Comparison of ENCODE assay signal across 1 cellular context in the genomic region with DNA sequence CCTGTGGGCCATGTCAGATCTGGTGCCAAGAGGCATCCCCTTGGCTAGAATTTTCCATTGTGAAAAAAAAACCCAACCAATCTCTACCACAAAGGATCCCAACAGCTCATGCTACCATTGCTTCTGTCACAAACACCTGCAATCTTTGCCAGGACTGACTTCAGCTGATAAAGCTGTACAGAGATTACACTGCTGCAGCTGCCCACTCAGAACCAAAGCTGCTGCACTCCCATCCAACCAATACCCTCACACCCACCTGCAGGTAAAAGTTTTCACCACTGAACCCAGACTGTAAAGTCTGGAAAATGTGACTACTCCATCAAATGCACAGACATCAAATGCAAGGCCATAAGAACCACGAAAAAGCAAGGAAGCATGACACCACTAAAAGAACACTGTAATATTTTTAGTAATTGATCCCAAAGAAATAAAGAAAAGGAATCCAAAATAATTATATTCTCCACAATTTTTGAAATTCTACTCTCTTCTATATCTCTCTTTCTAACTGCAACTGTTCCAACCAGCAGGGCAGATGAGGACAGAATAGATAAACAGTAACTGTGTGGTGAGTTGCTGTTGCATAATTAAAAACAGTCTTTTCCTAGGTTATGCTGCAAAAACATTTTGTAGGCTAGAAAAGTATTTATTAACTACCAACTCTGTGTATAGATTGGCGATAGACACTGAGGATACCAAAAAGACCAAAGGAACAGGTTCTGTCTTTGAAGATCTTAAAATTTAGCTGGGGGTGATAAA.
TF ChIP-seq lines count a peak whose summit lies in the region.

No MANE protein-coding gene starts in this region.

TF ChIP-seq in IMR-90, 13 proteins besides CTCF, POLR2A, EP300 and RAD21 (continued from another document):
- no peak for TF ChIP-seq MXI1 (IDR thresholded peaks at IDR 0.05; ENCODE audit: borderline replicate concordance, low read depth, low read length)
- no peak for TF ChIP-seq CEBPB (IDR thresholded peaks at IDR 0.05; ENCODE audit: low read depth, low read length)
- no peak for TF ChIP-seq CHD1 (IDR thresholded peaks at IDR 0.05; ENCODE audit: low read depth, low read length)
- no peak for TF ChIP-seq BHLHE40 (IDR thresholded peaks at IDR 0.05; ENCODE audit: low read depth, low read length)
